Comparison of ENCODE assay signal across 28 cellular contexts in the genomic region with DNA sequence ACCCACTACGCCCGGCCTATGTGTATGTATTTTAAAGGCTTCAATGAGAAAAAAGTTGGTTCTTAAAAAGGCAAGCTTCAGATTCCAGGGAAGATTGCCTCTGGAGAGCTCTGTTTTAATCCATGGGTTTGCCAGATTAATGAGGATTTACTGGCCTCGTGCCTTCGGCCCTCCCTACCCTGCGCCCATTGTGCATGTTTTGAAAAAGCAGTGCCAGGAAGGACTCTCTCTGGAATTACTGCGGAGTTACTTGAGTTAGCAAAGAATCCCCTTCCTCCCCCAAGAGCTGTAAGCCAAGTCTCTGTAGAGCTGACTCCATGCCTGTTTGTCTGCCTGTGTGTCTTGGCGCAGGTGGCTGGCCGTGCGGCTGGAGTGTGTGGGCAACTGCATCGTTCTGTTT.
DNase-seq lines count a peak whose midpoint lies in the region; ATAC-seq and TF ChIP-seq lines count a peak whose summit lies in the region.
"Had no signal": no experiment of that assay in that cellular context is flagged by ENCODE, and none has a peak within 500 bp of the region (broad histone marks: within the 10 kb centered on the region; RNA-seq: fewer than 3 reads in every experiment).

No MANE protein-coding gene starts in this region.

- H3K27me3 ChIP-seq in WERI-Rb-1 (ENCODE audit: insufficient read depth, low read depth, severe bottlenecking) (no peaks in the 10 kb centered on the region), neural progenitor cell (no peaks in the 10 kb centered on the region)

- H3K4me3 ChIP-seq in WERI-Rb-1 (ENCODE audit: low read depth, low read length) (no peak overlapping the region), neural progenitor cell (no peak overlapping the region)
- H3K4me3 ChIP-seq: GM12878 had no signal

- ATAC-seq in stimulated activated naive B cell treated with anti-CD40 and anti-IgM and Interleukin-4, amounts not matched to agents 10 μg/mL and 1 μg/mL and 100 μg/mL, for 72 hours (replicated peaks): no peak
- ATAC-seq: CD8-positive, alpha-beta T cell; GM12878; HCT116 had no signal

- peaks cover 4% of the 10 kb centered on the region for H4K20me1 ChIP-seq in neural progenitor cell (ENCODE audit: low read depth)

- H3K79me2 ChIP-seq in neural progenitor cell (ENCODE audit: low read depth): no peaks in the 10 kb centered on the region

- peaks cover 6% of the 10 kb centered on the region for H3K27me3 Mint-ChIP-seq in endothelial cell (ENCODE audit: unreplicated experiment)
- peaks cover 2% of the 10 kb centered on the region for H3K27me3 Mint-ChIP-seq in neural progenitor cell (ENCODE audit: insufficient read depth, low read depth)
- no peaks in the 10 kb centered on the region for H3K27me3 Mint-ChIP-seq in stimulated activated naive B cell treated with anti-CD40 and anti-IgM and Interleukin-4, amounts not matched to agents 10 μg/mL and 1 μg/mL and 100 μg/mL, for 72 hours
- H3K27me3 Mint-ChIP-seq: IgD-negative memory B cell had no signal

- DNase-seq in WERI-Rb-1: peak; percentile 19
- DNase-seq in endothelial cell (ENCODE audit: low spot score): no peak
- peak; percentile 9 for DNase-seq in neural progenitor cell (ENCODE audit: low spot score)
- no peak for DNase-seq in stimulated activated naive B cell treated with anti-CD40 and anti-IgM and Interleukin-4, amounts not matched to agents 10 μg/mL and 1 μg/mL and 100 μg/mL, for 72 hours
- no peak for DNase-seq in iPS-NIHi7 (ENCODE audit: extremely low spot score)
- DNase-seq in activated effector memory CD4-positive, alpha-beta T cell treated with Interleukin-2 at 50 U/mL for 16 hours: no peak
- no peak for DNase-seq in NCI-H2081 treated with DMSO at 0.1 percent for 48 hours (lab: John Stamatoyannopoulos, UW)
- DNase-seq in central memory CD4-positive, alpha-beta T cell: no peak
- DNase-seq: C1 segment of cervical spinal cord; Caco-2; CD8-positive, alpha-beta T cell; DMS 273 treated with DMSO at 0.1 percent for 48 hours; DMS79; EL; GDM1; MM.1S; NCI-H1048; NCI-H1417; NCI-H1694 treated with DMSO at 0.1 percent for 48 hours; NCI-H2081; NCI-H2171; NCI-H345; NCI-H510A treated with DMSO at 0.1 percent for 48 hours had no signal

- H3K4me3 Mint-ChIP-seq in endothelial cell (ENCODE audit: unreplicated experiment): peak overlapping the region; percentile 72
- H3K4me3 Mint-ChIP-seq in neural progenitor cell: no peak overlapping the region
- no peak overlapping the region for H3K4me3 Mint-ChIP-seq in stimulated activated naive B cell treated with anti-CD40 and anti-IgM and Interleukin-4, amounts not matched to agents 10 μg/mL and 1 μg/mL and 100 μg/mL, for 72 hours
- H3K4me3 Mint-ChIP-seq: CD8-positive, alpha-beta T cell; IgD-negative memory B cell had no signal

- TF ChIP-seq CTCF in WERI-Rb-1 (IDR thresholded peaks at IDR 0.05; ENCODE audit: low read depth, low read length) (no peak), endothelial cell (IDR thresholded peaks at IDR 0.05; ENCODE audit: unreplicated experiment) (no peak), neural progenitor cell (IDR thresholded peaks at IDR 0.05) (no peak)

- peaks cover 46% of the 10 kb centered on the region for H3K36me3 ChIP-seq in WERI-Rb-1
- H3K36me3 ChIP-seq in neural progenitor cell: peaks cover 4% of the 10 kb centered on the region

- H3K4me1 ChIP-seq in neural progenitor cell: no peaks in the 10 kb centered on the region
- H3K4me1 ChIP-seq: Caco-2 had no signal

- H3K9me3 Mint-ChIP-seq in endothelial cell (ENCODE audit: unreplicated experiment): no peaks in the 10 kb centered on the region
- peaks cover 13% of the 10 kb centered on the region for H3K9me3 Mint-ChIP-seq in neural progenitor cell
- H3K9me3 Mint-ChIP-seq in stimulated activated naive B cell treated with anti-CD40 and anti-IgM and Interleukin-4, amounts not matched to agents 10 μg/mL and 1 μg/mL and 100 μg/mL, for 72 hours: peaks cover 5 to 9% of the 10 kb centered on the region in 2 donors

- H3K36me3 Mint-ChIP-seq in endothelial cell (ENCODE audit: low read depth, unreplicated experiment) (peaks cover 20% of the 10 kb centered on the region), neural progenitor cell (peaks cover 33% of the 10 kb centered on the region)
- peaks cover 55 to 69% of the 10 kb centered on the region in 2 donors for H3K36me3 Mint-ChIP-seq in stimulated activated naive B cell treated with anti-CD40 and anti-IgM and Interleukin-4, amounts not matched to agents 10 μg/mL and 1 μg/mL and 100 μg/mL, for 72 hours

- H3K27ac ChIP-seq in WERI-Rb-1 (no peak overlapping the region), neural progenitor cell (no peak overlapping the region)
- H3K27ac ChIP-seq: HL-60, KMS-11 had no signal

- no peak overlapping the region for H2AFZ ChIP-seq in neural progenitor cell (replicated peaks)

- H3K27ac Mint-ChIP-seq in endothelial cell (ENCODE audit: unreplicated experiment) (no peak overlapping the region), neural progenitor cell (no peak overlapping the region)
- peak overlapping the region; percentile 37 for H3K27ac Mint-ChIP-seq in stimulated activated naive B cell treated with anti-CD40 and anti-IgM and Interleukin-4, amounts not matched to agents 10 μg/mL and 1 μg/mL and 100 μg/mL, for 72 hours
- H3K27ac Mint-ChIP-seq: CD8-positive, alpha-beta T cell had no signal

- H3K9me3 ChIP-seq in WERI-Rb-1 (ENCODE audit: severe bottlenecking) (peaks cover 5% of the 10 kb centered on the region), neural progenitor cell (ENCODE audit: low read depth) (no peaks in the 10 kb centered on the region)
- H3K9me3 ChIP-seq: Caco-2 had no signal

- H3K4me1 Mint-ChIP-seq in endothelial cell (ENCODE audit: unreplicated experiment) (peaks cover 4% of the 10 kb centered on the region), neural progenitor cell (no peaks in the 10 kb centered on the region)
- peaks cover 2 to 8% of the 10 kb centered on the region in 2 donors for H3K4me1 Mint-ChIP-seq in stimulated activated naive B cell treated with anti-CD40 and anti-IgM and Interleukin-4, amounts not matched to agents 10 μg/mL and 1 μg/mL and 100 μg/mL, for 72 hours
- H3K4me1 Mint-ChIP-seq: IgD-negative memory B cell had no signal

- no peaks in the 10 kb centered on the region for H3F3A ChIP-seq in neural progenitor cell (ENCODE audit: low read depth)

- no peak overlapping the region for H3K9ac ChIP-seq in neural progenitor cell
- H3K9ac ChIP-seq: KMS-11 had no signal

- H3K4me2 ChIP-seq in neural progenitor cell: no peak overlapping the region
- H3K4me2 ChIP-seq: KMS-11 had no signal

Comparison
In these comparisons a context has a peak if more than half of its experiments do, and no peak if none do; other contexts are left out.
1. DNase-seq: peak in WERI-Rb-1 (single experiment) and neural progenitor cell (single experiment); none in endothelial cell (single experiment), stimulated activated naive B cell treated with anti-CD40 and anti-IgM and Interleukin-4, amounts not matched to agents 10 μg/mL and 1 μg/mL and 100 μg/mL, for 72 hours (single experiment), iPS-NIHi7 (single experiment), activated effector memory CD4-positive, alpha-beta T cell treated with Interleukin-2 at 50 U/mL for 16 hours (single experiment), NCI-H2081 treated with DMSO at 0.1 percent for 48 hours (single experiment) and central memory CD4-positive, alpha-beta T cell (single experiment).